In the genomic region with DNA sequence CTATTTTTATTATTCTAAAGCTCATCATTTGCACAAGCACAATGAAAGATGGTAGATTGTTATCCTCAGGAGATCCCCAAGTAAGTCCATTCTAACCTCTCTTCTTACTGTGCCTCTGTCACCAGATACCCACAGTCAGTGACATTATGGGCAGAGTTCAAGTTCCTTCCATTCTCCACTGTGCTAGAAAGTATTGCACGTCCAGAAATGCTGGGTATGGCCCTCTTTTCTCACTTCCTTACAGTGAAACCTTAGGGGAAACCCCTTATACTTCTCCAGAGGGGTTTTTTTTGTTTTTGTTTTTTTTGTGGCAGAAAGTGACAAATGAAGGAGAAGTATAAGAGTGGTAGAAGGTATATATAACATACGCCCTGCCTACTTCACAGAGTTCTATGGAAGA, we compare ENCODE assay signal across 2 cellular contexts.
TF ChIP-seq lines count a peak whose summit lies in the region.

No MANE protein-coding gene starts in this region.

TF ChIP-seq in SK-N-SH, 30 proteins besides CTCF, POLR2A, EP300 and RAD21 (continued from another document):
- TF ChIP-seq ZBTB33 (IDR thresholded peaks at IDR 0.05; ENCODE audit: borderline replicate concordance, low read depth) (no peak), GABPA (IDR thresholded peaks at IDR 0.05; ENCODE audit: low read depth) (no peak), YY1 (IDR thresholded peaks at IDR 0.05; ENCODE audit: low read depth) (no peak), POLR2AphosphoS5 (IDR thresholded peaks at IDR 0.05; ENCODE audit: low read depth, low read length) (no peak), NRF1 (IDR thresholded peaks at IDR 0.05; ENCODE audit: low read depth, low read length) (no peak), MEF2A (IDR thresholded peaks at IDR 0.05; ENCODE audit: borderline replicate concordance, low read depth) (no peak), SIN3A (IDR thresholded peaks at IDR 0.05; ENCODE audit: borderline replicate concordance, low read depth, low read length) (no peak), GATA2 (CRISPR knock-in tag; IDR thresholded peaks at IDR 0.05) (no peak), EZH2phosphoT487 (IDR thresholded peaks at IDR 0.05; ENCODE audit: borderline replicate concordance, low read depth) (no peak), SMC3 (IDR thresholded peaks at IDR 0.05; ENCODE audit: low read depth, low read length) (no peak), RXRA (IDR thresholded peaks at IDR 0.05; ENCODE audit: borderline replicate concordance, low read depth) (no peak), CHD2 (IDR thresholded peaks at IDR 0.05; ENCODE audit: low read length, partially characterized antibody) (no peak), USF1 (IDR thresholded peaks at IDR 0.05; ENCODE audit: borderline replicate concordance, low read depth) (no peak), NFIC (IDR thresholded peaks at IDR 0.05; ENCODE audit: borderline replicate concordance) (no peak), TEAD4 (IDR thresholded peaks at IDR 0.05; ENCODE audit: borderline replicate concordance, insufficient read depth) (no peak), REST (IDR thresholded peaks at IDR 0.05; ENCODE audit: low read depth, low read length) (no peak)

TF ChIP-seq in SK-N-SH treated with all-trans-retinoic acid at 6 μM for 48 hours, 23 proteins besides CTCF, POLR2A, EP300 and RAD21:
- TF ChIP-seq, protein P1, sequence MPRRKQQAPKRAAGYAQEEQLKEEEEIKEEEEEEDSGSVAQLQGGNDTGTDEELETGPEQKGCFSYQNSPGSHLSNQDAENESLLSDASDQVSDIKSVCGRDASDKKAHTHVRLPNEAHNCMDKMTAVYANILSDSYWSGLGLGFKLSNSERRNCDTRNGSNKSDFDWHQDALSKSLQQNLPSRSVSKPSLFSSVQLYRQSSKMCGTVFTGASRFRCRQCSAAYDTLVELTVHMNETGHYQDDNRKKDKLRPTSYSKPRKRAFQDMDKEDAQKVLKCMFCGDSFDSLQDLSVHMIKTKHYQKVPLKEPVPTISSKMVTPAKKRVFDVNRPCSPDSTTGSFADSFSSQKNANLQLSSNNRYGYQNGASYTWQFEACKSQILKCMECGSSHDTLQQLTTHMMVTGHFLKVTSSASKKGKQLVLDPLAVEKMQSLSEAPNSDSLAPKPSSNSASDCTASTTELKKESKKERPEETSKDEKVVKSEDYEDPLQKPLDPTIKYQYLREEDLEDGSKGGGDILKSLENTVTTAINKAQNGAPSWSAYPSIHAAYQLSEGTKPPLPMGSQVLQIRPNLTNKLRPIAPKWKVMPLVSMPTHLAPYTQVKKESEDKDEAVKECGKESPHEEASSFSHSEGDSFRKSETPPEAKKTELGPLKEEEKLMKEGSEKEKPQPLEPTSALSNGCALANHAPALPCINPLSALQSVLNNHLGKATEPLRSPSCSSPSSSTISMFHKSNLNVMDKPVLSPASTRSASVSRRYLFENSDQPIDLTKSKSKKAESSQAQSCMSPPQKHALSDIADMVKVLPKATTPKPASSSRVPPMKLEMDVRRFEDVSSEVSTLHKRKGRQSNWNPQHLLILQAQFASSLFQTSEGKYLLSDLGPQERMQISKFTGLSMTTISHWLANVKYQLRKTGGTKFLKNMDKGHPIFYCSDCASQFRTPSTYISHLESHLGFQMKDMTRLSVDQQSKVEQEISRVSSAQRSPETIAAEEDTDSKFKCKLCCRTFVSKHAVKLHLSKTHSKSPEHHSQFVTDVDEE (CRISPR knock-in tag; IDR thresholded peaks at IDR 0.05), result no peak
- no peak for TF ChIP-seq ZC3H10 (CRISPR knock-in tag; IDR thresholded peaks at IDR 0.05)
